1 cellular context compared by ENCODE assay signal in genomic region chr9:27194401-27195091, GRCh38.
TF ChIP-seq lines count a peak whose summit lies in the region.

No MANE protein-coding gene starts in this region.

TF ChIP-seq in GM12878, 131 proteins besides CTCF, POLR2A, EP300 and RAD21 (continued from another document):
- TF ChIP-seq ZBTB4 (CRISPR knock-in tag; IDR thresholded peaks at IDR 0.05) (no peak), RAD51 (IDR thresholded peaks at IDR 0.05) (no peak), ZBTB11 (CRISPR knock-in tag; IDR thresholded peaks at IDR 0.05) (no peak)
